Comparison of ENCODE assay signal across 29 cellular contexts in the genomic region with DNA sequence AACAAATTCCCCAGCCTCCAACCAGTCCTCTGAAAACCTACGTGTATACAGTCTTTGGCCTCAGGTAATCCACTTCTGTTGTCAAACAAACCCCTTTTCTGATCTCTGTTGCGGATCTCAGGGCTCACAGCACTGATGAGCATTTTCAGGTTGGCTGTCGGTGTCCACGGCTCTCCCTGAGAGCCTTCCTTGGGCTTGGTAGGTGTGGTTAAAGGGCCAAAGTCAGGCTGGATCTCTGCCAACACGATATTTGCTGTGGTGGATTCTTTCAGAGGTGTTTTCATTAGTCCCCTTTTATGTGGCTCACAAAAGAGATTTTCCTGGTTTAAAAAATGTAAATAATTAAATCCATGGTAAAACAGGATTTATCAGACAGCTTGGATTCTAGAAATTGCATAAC. TPM values are rescaled to one million over a fixed set of nuclear protein-coding genes. Genes with fewer than 3 reads are reported as not detected.
DNase-seq lines count a peak whose midpoint lies in the region; ATAC-seq and TF ChIP-seq lines count a peak whose summit lies in the region.
"Had no signal": no experiment of that assay in that cellular context is flagged by ENCODE, and none has a peak within 500 bp of the region (broad histone marks: within the 10 kb centered on the region; RNA-seq: fewer than 3 reads in every experiment).

No MANE protein-coding gene starts in this region.

- H3K9me3 Mint-ChIP-seq in CD4-positive, alpha-beta memory T cell = no peaks in the 10 kb centered on the region
- H3K9me3 Mint-ChIP-seq: activated naive CD4-positive, alpha-beta T cell treated with anti-CD3 and anti-CD28 coated beads, Interleukin-2, amount 50 U/mL, for 24 hours; CD8-positive, alpha-beta memory T cell; stimulated activated memory B cell treated with anti-CD40 and anti-IgM and Interleukin-4, amounts not matched to agents 10 μg/mL and 1 μg/mL and 100 μg/mL, for 72 hours had no signal

- CTCF ChIA-PET in CD4-positive, alpha-beta memory T cell (lab: Charles Lee; ENCODE audit: partially characterized antibody) = interaction anchor here (1.9 kb wide), 1 partner anchor 21 kb away, joined by 6 read pairs; no protein-coding TSS in a partner anchor

- peaks cover 0 to 2% of the 10 kb centered on the region in 2 donors for H3K36me3 Mint-ChIP-seq in CD4-positive, alpha-beta memory T cell
- H3K36me3 Mint-ChIP-seq: activated naive CD4-positive, alpha-beta T cell treated with anti-CD3 and anti-CD28 coated beads, Interleukin-2, amount 50 U/mL, for 24 hours; stimulated activated memory B cell treated with anti-CD40 and anti-IgM and Interleukin-4, amounts not matched to agents 10 μg/mL and 1 μg/mL and 100 μg/mL, for 72 hours had no signal

- intact Hi-C loops in psoas muscle (cut with DNase I) = loop anchor here in 1 of 2 donors (5.0 kb wide), 1 partner anchor 36 kb away; a partner anchor contains a TSS
- intact Hi-C loops in CD4-positive, alpha-beta memory T cell (cut with micrococcal nuclease) = no loop called here

- H3K4me2 ChIP-seq in Loucy (ENCODE audit: low read depth, low read length, poor library complexity, severe bottlenecking) = peak overlapping the region; percentile 98

- H3K4me1 ChIP-seq in Loucy (ENCODE audit: insufficient read depth, low read length, poor library complexity, severe bottlenecking) = peaks cover 47% of the 10 kb centered on the region
- peaks cover 19% of the 10 kb centered on the region for H3K4me1 ChIP-seq in psoas muscle
- H3K4me1 ChIP-seq in CD4-positive, alpha-beta memory T cell (ENCODE audit: insufficient read depth, low read length) = peaks cover 14% of the 10 kb centered on the region

- H3F3A ChIP-seq in Loucy (ENCODE audit: low read depth) = peaks cover 3% of the 10 kb centered on the region; the same call in 1 of the 2 replicates

- POLR2A ChIA-PET in CD4-positive, alpha-beta memory T cell (lab: Charles Lee; ENCODE audit: partially characterized antibody) = no interaction called here

- ATAC-seq in psoas muscle (peak in 2 of 4 donors; percentile 31 to 40), HG03520 (IDR thresholded peaks at IDR 0.05; ENCODE audit: unreplicated experiment) (no peak)
- ATAC-seq: activated CD4-positive, alpha-beta T cell treated with anti-CD3 and anti-CD28 coated beads for 36 hours; GM12878; Panc1; stimulated activated memory B cell treated with anti-CD40 and anti-IgM and Interleukin-4, amounts not matched to agents 10 μg/mL and 1 μg/mL and 100 μg/mL, for 72 hours had no signal

- peak overlapping the region; percentile 94 for H3K9ac ChIP-seq in Loucy (ENCODE audit: low read depth, low read length, poor library complexity, severe bottlenecking)
- H3K9ac ChIP-seq: KMS-11 had no signal

- TF ChIP-seq CTCF in Loucy (conservative IDR thresholded peaks at IDR 0.05; ENCODE audit: low read length) (no peak), psoas muscle (IDR thresholded peaks at IDR 0.05) (no peak)

- DNase-seq in NCI-H345 (lab: John Stamatoyannopoulos, UW) (peak; percentile 5), NCI-H345 treated with DMSO at 0.1 percent for 48 hours (lab: John Stamatoyannopoulos, UW; ENCODE audit: unreplicated experiment) (no peak), SW480 (ENCODE audit: low spot score) (peak; percentile 55), psoas muscle (no peak)
- no peak for DNase-seq in CD4-positive, alpha-beta memory T cell
- no peak for DNase-seq in activated CD4-positive, alpha-beta T cell treated with anti-CD3 and anti-CD28 coated beads for 4 hours
- DNase-seq: 8988T; activated CD4-positive, alpha-beta T cell treated with anti-CD3 and anti-CD28 coated beads for 36 hours; caudate nucleus; CD8-positive, alpha-beta memory T cell; head of caudate nucleus; NCI-H1048; NCI-H2107; NK-92 treated with Interleukin-12 subunit alpha and Interleukin-12 subunit beta, amount 100 ng/mL, for 24 hours; testis had no signal

- H3K4me3 ChIP-seq in Loucy (ENCODE audit: low read length, poor library complexity, severe bottlenecking) (peak overlapping the region; percentile 89), psoas muscle (peak overlapping the region; percentile 81)
- no peak overlapping the region for H3K4me3 ChIP-seq in CD4-positive, alpha-beta memory T cell (ENCODE audit: low read length in 2 of 2)
- H3K4me3 ChIP-seq: ascending aorta, skin epidermis, testis had no signal

- H3K9me3 ChIP-seq in Loucy (ENCODE audit: insufficient read depth, low read depth, low read length) (no peaks in the 10 kb centered on the region), psoas muscle (no peaks in the 10 kb centered on the region)
- H3K9me3 ChIP-seq in CD4-positive, alpha-beta memory T cell (ENCODE audit: control insufficient read depth in 1 of 2, low read length in 2 of 2) = no peaks in the 10 kb centered on the region
- H3K9me3 ChIP-seq: ascending aorta, testis had no signal

- peaks cover 37% of the 10 kb centered on the region for H4K20me1 ChIP-seq in Loucy (ENCODE audit: insufficient read depth, low read length, poor library complexity, severe bottlenecking)

- no peaks in the 10 kb centered on the region for H3K9me2 ChIP-seq in Loucy (replicated peaks; ENCODE audit: low read depth, low read length)

- no peak overlapping the region for H3K27ac Mint-ChIP-seq in CD4-positive, alpha-beta memory T cell
- H3K27ac Mint-ChIP-seq: activated CD4-positive, alpha-beta T cell treated with anti-CD3 and anti-CD28 coated beads for 36 hours; activated naive CD4-positive, alpha-beta T cell treated with anti-CD3 and anti-CD28 coated beads, Interleukin-2, amount 50 U/mL, for 24 hours; progenitor cell of endocrine pancreas; stimulated activated memory B cell treated with anti-CD40 and anti-IgM and Interleukin-4, amounts not matched to agents 10 μg/mL and 1 μg/mL and 100 μg/mL, for 72 hours had no signal

- H3K36me3 ChIP-seq in Loucy (ENCODE audit: insufficient read depth, low read length) (peaks cover 63% of the 10 kb centered on the region), psoas muscle (ENCODE audit: insufficient read depth in 1 of 2, low read depth in 1 of 2) (no peaks in the 10 kb centered on the region)
- no peaks in the 10 kb centered on the region for H3K36me3 ChIP-seq in CD4-positive, alpha-beta memory T cell (ENCODE audit: insufficient read depth, low read length)
- H3K36me3 ChIP-seq: ascending aorta had no signal

- H3K27ac ChIP-seq in psoas muscle = peak overlapping the region; percentile 79
- H3K27ac ChIP-seq in CD4-positive, alpha-beta memory T cell (ENCODE audit: low read depth, low read length) = no peak overlapping the region
- H3K27ac ChIP-seq: ascending aorta, KMS-11, skin epidermis, testis had no signal

- no peak overlapping the region for H3K4me3 Mint-ChIP-seq in CD4-positive, alpha-beta memory T cell
- H3K4me3 Mint-ChIP-seq: activated CD4-positive, alpha-beta T cell treated with anti-CD3 and anti-CD28 coated beads for 36 hours; activated naive CD4-positive, alpha-beta T cell treated with anti-CD3 and anti-CD28 coated beads, Interleukin-2, amount 50 U/mL, for 24 hours; stimulated activated memory B cell treated with anti-CD40 and anti-IgM and Interleukin-4, amounts not matched to agents 10 μg/mL and 1 μg/mL and 100 μg/mL, for 72 hours had no signal

- H3K27me3 ChIP-seq in Loucy (ENCODE audit: insufficient read depth, low read length, poor library complexity, severe bottlenecking) (no peaks in the 10 kb centered on the region), psoas muscle (ENCODE audit: insufficient read depth in 3 of 3, low read length in 2 of 3) (peaks cover 0 to 18% (median 9%) of the 10 kb centered on the region in 3 donors)
- peaks cover 10% of the 10 kb centered on the region for H3K27me3 ChIP-seq in CD4-positive, alpha-beta memory T cell (ENCODE audit: insufficient read depth, low read length)
- H3K27me3 ChIP-seq: testis had no signal

- peaks cover 7 to 21% (median 13%) of the 10 kb centered on the region in 4 donors for H3K4me1 Mint-ChIP-seq in CD4-positive, alpha-beta memory T cell

- WGBS in psoas muscle, 3 donors = 28 to 38% (median 33%) methylated on average over 5 of the region's 5 CpGs

- no peak overlapping the region for H2AFZ ChIP-seq in Loucy (ENCODE audit: low read length)

- H3K27me3 Mint-ChIP-seq in CD4-positive, alpha-beta memory T cell = peaks cover 11 to 13% of the 10 kb centered on the region in 2 donors

- peaks cover 82% of the 10 kb centered on the region for H3K79me2 ChIP-seq in Loucy (ENCODE audit: insufficient read depth, low read length)

RNA-seq across cellular contexts. Expression of a gene that starts 2.9 kb away (rescaled TPM):
- total RNA-seq in psoas muscle = 10 to 100 TPM in 1 of 4 donors, 1 to 10 TPM in 3; 1.4 to 11.6 (median 3.9) TPM
- polyA plus RNA-seq in psoas muscle = 1 to 10 TPM in 2 of 3 donors, under 1 TPM in 1; 1.00 to 1.5 (median 1.2) TPM
- total RNA-seq in CD4-positive, alpha-beta memory T cell = not detected
- polyA plus RNA-seq in CD4-positive, alpha-beta memory T cell = not detected

RNA-seq across cellular contexts. Expression of a gene that starts 36.0 kb away (rescaled TPM):
- total RNA-seq in psoas muscle = 1,000 to 10,000 TPM in 2 of 4 donors, 100 to 1,000 TPM in 2; 316 to 1,082 (median 863) TPM
- polyA plus RNA-seq in psoas muscle = 100 to 1,000 TPM in 2 of 3 donors, 10 to 100 TPM in 1; 35.9 to 856 (median 122) TPM
- total RNA-seq in CD4-positive, alpha-beta memory T cell = not detected
- not detected for polyA plus RNA-seq in CD4-positive, alpha-beta memory T cell
- total RNA-seq: activated CD4-positive, alpha-beta T cell treated with anti-CD3 and anti-CD28 coated beads for 36 hours; ascending aorta; CD8-positive, alpha-beta memory T cell; dermis microvascular lymphatic vessel endothelial cell; GM12878; mononuclear cell; progenitor cell of endocrine pancreas; T-helper 1 cell treated with Interleukin-12 subunit alpha and Interleukin-12 subunit beta and Interleukin-4 antibody, amounts not matched to agents 30 ng/mL and 1 ng/mL, for 36 hours; testis had no signal
- polyA plus RNA-seq: CD8-positive, alpha-beta memory T cell; GM12878; liver had no signal

Comparison
In these comparisons a context has a peak if more than half of its experiments do, and no peak if none do; other contexts are left out.
1. DNase-seq: peak in NCI-H345 (single experiment) and SW480 (single experiment); none in NCI-H345 treated with DMSO at 0.1 percent for 48 hours (single experiment), psoas muscle (0 of 2), CD4-positive, alpha-beta memory T cell (0 of 5) and activated CD4-positive, alpha-beta T cell treated with anti-CD3 and anti-CD28 coated beads for 4 hours (0 of 2).
2. H3K4me3 ChIP-seq: peak in Loucy (single experiment) and psoas muscle (single experiment); none in CD4-positive, alpha-beta memory T cell (0 of 2).
3. RNA of a gene that starts 36.0 kb away (total RNA-seq): 316 to 1,082 TPM in psoas muscle; not detected in CD4-positive, alpha-beta memory T cell; every median in the first group is over 100 times any median in the second.